19 cellular contexts compared by ENCODE assay signal in the genomic region with DNA sequence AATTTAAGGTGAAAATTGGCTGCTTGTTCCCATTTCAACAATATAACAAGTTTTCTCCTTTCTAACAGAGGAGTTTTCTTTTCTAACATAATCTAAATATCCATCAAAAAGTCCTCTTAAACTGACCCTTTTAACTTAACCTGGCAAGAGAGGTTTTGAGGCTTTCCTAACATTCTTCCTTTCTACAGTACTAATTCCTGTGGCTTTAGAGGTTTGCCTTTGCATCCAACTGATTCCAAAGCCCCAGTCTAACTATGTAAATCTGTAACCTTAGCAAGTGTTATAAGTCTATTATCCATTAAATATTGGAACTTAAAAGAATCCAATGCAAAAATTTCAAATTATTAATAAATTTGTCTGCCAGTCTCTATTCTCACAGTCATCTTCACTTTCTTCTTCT.
DNase-seq lines count a peak whose midpoint lies in the region; ATAC-seq and TF ChIP-seq lines count a peak whose summit lies in the region.
"Had no signal": no experiment of that assay in that cellular context is flagged by ENCODE, and none has a peak within 500 bp of the region (broad histone marks: within the 10 kb centered on the region; RNA-seq: fewer than 3 reads in every experiment).

No MANE protein-coding gene starts in this region.

- H3K18ac ChIP-seq in IMR-90 (ENCODE audit: low read depth, low read length): no peak overlapping the region
- no peak overlapping the region for H3K18ac ChIP-seq in mesenchymal stem cell (ENCODE audit: low read depth in 1 of 2, low read length in 2 of 2)

- H3K9me2 ChIP-seq in Karpas-422 (replicated peaks; ENCODE audit: insufficient read depth, low read length): no peaks in the 10 kb centered on the region

- H4K8ac ChIP-seq in IMR-90 (ENCODE audit: low read depth in 2 of 2, low read length in 2 of 2): no peak overlapping the region
- no peak overlapping the region for H4K8ac ChIP-seq in mesenchymal stem cell (ENCODE audit: low read length)

- dilution Hi-C loops in IMR-90 (cut with HindIII; ENCODE audit: low sequenced_read_pairs, unreplicated experiment): no loop called here

- BruUV-seq in IMR-90 (replicated peaks; lab: Mats Ljungman, UMichigan): no TSS peak

- no peak overlapping the region for H3K4me3 ChIP-seq in AG09309 (ENCODE audit: control insufficient read depth, low read depth, low read length)
- H3K4me3 ChIP-seq in IMR-90 (ENCODE audit: insufficient read depth, low read depth, low read length): no peak overlapping the region
- H3K4me3 ChIP-seq in brain microvascular endothelial cell (ENCODE audit: low read depth, low read length): no peak overlapping the region
- H3K4me3 ChIP-seq in mesenchymal stem cell (ENCODE audit: insufficient read depth in 1 of 2, low read depth in 1 of 2, low read length in 2 of 2): no peak overlapping the region
- no peak overlapping the region for H3K4me3 ChIP-seq in Karpas-422 (ENCODE audit: low read length)
- H3K4me3 ChIP-seq: left ventricle myocardium inferior had no signal

- no peak overlapping the region for H3K56ac ChIP-seq in IMR-90 (ENCODE audit: extremely low read depth, insufficient read depth, low read length)

- H2BK120ac ChIP-seq in IMR-90 (ENCODE audit: low read depth, low read length) (no peak overlapping the region), mesenchymal stem cell (ENCODE audit: low read depth, low read length) (no peak overlapping the region)

- TF ChIP-seq RAD21 in IMR-90 (IDR thresholded peaks at IDR 0.05; ENCODE audit: low read length): no peak

- H2BK12ac ChIP-seq in mesenchymal stem cell (ENCODE audit: low read length in 2 of 2): no peak overlapping the region

- no peaks in the 10 kb centered on the region for H3K27me3 ChIP-seq in IMR-90 (ENCODE audit: control insufficient read depth, insufficient read depth, low read length)
- H3K27me3 ChIP-seq in brain microvascular endothelial cell (replicated peaks): no peaks in the 10 kb centered on the region
- H3K27me3 ChIP-seq in mesenchymal stem cell (ENCODE audit: control insufficient read depth in 1 of 2, insufficient read depth in 1 of 2, low read length in 2 of 2): no peaks in the 10 kb centered on the region
- no peaks in the 10 kb centered on the region for H3K27me3 ChIP-seq in Karpas-422 (ENCODE audit: low read length)

- H4K91ac ChIP-seq in IMR-90 (ENCODE audit: insufficient read depth, low read depth, low read length) (no peak overlapping the region), mesenchymal stem cell (ENCODE audit: low read length) (no peak overlapping the region)

- H3K4me2 ChIP-seq in IMR-90 (ENCODE audit: low read depth, low read length): no peak overlapping the region
- H3K4me2 ChIP-seq in mesenchymal stem cell (ENCODE audit: low read length, poor library complexity, severe bottlenecking): no peak overlapping the region
- no peak overlapping the region for H3K4me2 ChIP-seq in Karpas-422 (ENCODE audit: low read depth, low read length, poor library complexity, severe bottlenecking)

- H2BK5ac ChIP-seq in IMR-90 (ENCODE audit: low read depth, low read length, poor library complexity, severe bottlenecking) (no peak overlapping the region), mesenchymal stem cell (ENCODE audit: low read depth, low read length, poor library complexity, severe bottlenecking) (no peak overlapping the region)

- no peak overlapping the region for H2AK5ac ChIP-seq in IMR-90 (ENCODE audit: low read depth, low read length)
- H2AK5ac ChIP-seq in mesenchymal stem cell (ENCODE audit: low read length, severe bottlenecking): no peak overlapping the region

- H3K79me2 ChIP-seq in Karpas-422 (ENCODE audit: low read length): no peaks in the 10 kb centered on the region
- H3K79me2 ChIP-seq: parathyroid adenoma had no signal

- POLR2A ChIA-PET in IMR-90 (lab: Charles Lee; ENCODE audit: unreplicated experiment): no interaction called here

- TF ChIP-seq CTCF in AG09309 (IDR thresholded peaks at IDR 0.05; ENCODE audit: control insufficient read depth, insufficient read depth, low read depth, low read length, missing control alignments): no peak
- TF ChIP-seq CTCF in IMR-90 (conservative IDR thresholded peaks at IDR 0.05; ENCODE audit: low read depth, low read length): no peak
- TF ChIP-seq CTCF in brain microvascular endothelial cell (IDR thresholded peaks at IDR 0.05; ENCODE audit: low read depth, low read length, missing control alignments): no peak

- no peak overlapping the region for H3K14ac ChIP-seq in IMR-90 (replicated peaks; ENCODE audit: low read depth, low read length)
- H3K14ac ChIP-seq in mesenchymal stem cell (ENCODE audit: low read length in 2 of 2): no peak overlapping the region

- H2AK9ac ChIP-seq in IMR-90 (replicated peaks; ENCODE audit: low read depth, low read length, poor library complexity): no peak overlapping the region

- peak; percentile 24 for DNase-seq in AG09309 (ENCODE audit: low read depth)
- peak; percentile 67 for DNase-seq in IMR-90
- DNase-seq in brain microvascular endothelial cell: peak; percentile 14
- DNase-seq in mesenchymal stem cell: peak; percentile 16
- DNase-seq in Karpas-422: no peak
- no peak for DNase-seq in cardiac septum (ENCODE audit: low spot score)
- no peak for DNase-seq in activated naive CD4-positive, alpha-beta T cell (lab: John Stamatoyannopoulos, UW)
- DNase-seq: activated CD4-positive, alpha-beta T cell treated with anti-CD3 and anti-CD28 coated beads, Interleukin-2, amount 10 ng/mL, durations not matched to agents 24 days and 14 days; AML-193; CD8-positive, alpha-beta T cell; cortex of kidney; immature natural killer cell; KG1; left ventricle myocardium inferior; NCI-H1694 treated with DMSO at 0.1 percent for 48 hours; NCI-H774 had no signal

- intact Hi-C loops in IMR-90 (cut with micrococcal nuclease) (no loop called here), cardiac septum (cut with DNase I) (loop anchor here (10.0 kb wide), 1 partner anchor 46 kb away; no protein-coding TSS in a partner anchor)

- H3K23ac ChIP-seq in IMR-90 (ENCODE audit: low read depth, low read length): no peak overlapping the region
- no peak overlapping the region for H3K23ac ChIP-seq in mesenchymal stem cell (ENCODE audit: low read length in 2 of 2)

- in situ Hi-C loops in IMR-90 (cut with MboI; ENCODE audit: low sequenced_read_pairs): no loop called here
- in situ Hi-C loops in brain microvascular endothelial cell (cut with HindIII; ENCODE audit: low pct_ligation_motif_present, low sequenced_read_pairs): no loop called here

- CTCF ChIA-PET in IMR-90 (lab: Yijun Ruan, JAX): interaction anchor here (0.6 kb wide), 1 partner anchor 11 kb away, joined by 3 read pairs; no protein-coding TSS in a partner anchor

- H3K9me3 ChIP-seq in IMR-90 (ENCODE audit: control insufficient read depth, insufficient read depth, low read length): no peaks in the 10 kb centered on the region; the same call in 1 of the 2 replicates
- H3K9me3 ChIP-seq in mesenchymal stem cell (ENCODE audit: control insufficient read depth, low read length): peaks cover 23% of the 10 kb centered on the region
- no peaks in the 10 kb centered on the region for H3K9me3 ChIP-seq in Karpas-422 (ENCODE audit: low read length)

- H3K9ac ChIP-seq in IMR-90 (ENCODE audit: low read depth, low read length) (no peak overlapping the region), mesenchymal stem cell (ENCODE audit: low read length) (no peak overlapping the region), Karpas-422 (ENCODE audit: low read length) (no peak overlapping the region)
- H3K9ac ChIP-seq: parathyroid adenoma had no signal

- H3K9me1 ChIP-seq in IMR-90 (ENCODE audit: insufficient read depth, low read length): no peaks in the 10 kb centered on the region

- no peak overlapping the region for H2AFZ ChIP-seq in IMR-90 (replicated peaks; ENCODE audit: low read length, poor library complexity)
- no peak overlapping the region for H2AFZ ChIP-seq in mesenchymal stem cell (ENCODE audit: low read depth, low read length)
- no peak overlapping the region for H2AFZ ChIP-seq in Karpas-422 (ENCODE audit: low read length)
- H2AFZ ChIP-seq: parathyroid adenoma had no signal

- no peak overlapping the region for H2BK15ac ChIP-seq in IMR-90 (ENCODE audit: low read depth, low read length)
- no peak overlapping the region for H2BK15ac ChIP-seq in mesenchymal stem cell (ENCODE audit: low read depth, poor library complexity, severe bottlenecking)

- H3K36me3 ChIP-seq in IMR-90 (ENCODE audit: control insufficient read depth, insufficient read depth, low read length) (no peaks in the 10 kb centered on the region), brain microvascular endothelial cell (replicated peaks) (no peaks in the 10 kb centered on the region), mesenchymal stem cell (ENCODE audit: control insufficient read depth in 1 of 2, insufficient read depth in 2 of 2, low read depth in 1 of 2, low read length in 2 of 2) (no peaks in the 10 kb centered on the region), Karpas-422 (ENCODE audit: insufficient read depth, low read length) (no peaks in the 10 kb centered on the region)

- H3K4me1 ChIP-seq in IMR-90 (ENCODE audit: control insufficient read depth, insufficient read depth, low read length) (no peaks in the 10 kb centered on the region), mesenchymal stem cell (ENCODE audit: control insufficient read depth, insufficient read depth, low read depth, low read length) (peaks cover 1% of the 10 kb centered on the region), Karpas-422 (ENCODE audit: low read length) (no peaks in the 10 kb centered on the region)
- H3K4me1 ChIP-seq: left ventricle myocardium inferior, parathyroid adenoma had no signal

- no peak overlapping the region for H4K5ac ChIP-seq in IMR-90 (ENCODE audit: low read depth, low read length)

- TF ChIP-seq POLR2A in IMR-90 (IDR thresholded peaks at IDR 0.05; ENCODE audit: low read depth, low read length): no peak

- H3K27ac ChIP-seq in IMR-90 (ENCODE audit: insufficient read depth, low read length) (no peak overlapping the region), brain microvascular endothelial cell (no peak overlapping the region), mesenchymal stem cell (ENCODE audit: low read length, poor library complexity, severe bottlenecking) (no peak overlapping the region), Karpas-422 (ENCODE audit: low read length) (no peak overlapping the region)
- H3K27ac ChIP-seq: left ventricle myocardium inferior, parathyroid adenoma had no signal

- no peak overlapping the region for H2BK20ac ChIP-seq in IMR-90 (ENCODE audit: low read depth, low read length)

- no peaks in the 10 kb centered on the region for H4K20me1 ChIP-seq in IMR-90 (ENCODE audit: insufficient read depth, low read length)
- H4K20me1 ChIP-seq in Karpas-422 (ENCODE audit: insufficient read depth, low read depth, low read length): no peaks in the 10 kb centered on the region

- H3K79me1 ChIP-seq in IMR-90 (ENCODE audit: low read depth in 1 of 2, low read length in 2 of 2): no peaks in the 10 kb centered on the region
- no peaks in the 10 kb centered on the region for H3K79me1 ChIP-seq in mesenchymal stem cell (replicated peaks; ENCODE audit: low read length, poor library complexity, severe bottlenecking)

- H3K4ac ChIP-seq in IMR-90 (ENCODE audit: low read depth, low read length): no peak overlapping the region
- no peak overlapping the region for H3K4ac ChIP-seq in mesenchymal stem cell (ENCODE audit: low read depth in 1 of 2, low read length in 2 of 2)

- peak; percentile 76 for ATAC-seq in IMR-90 (ENCODE audit: low read depth)
- ATAC-seq in GM21723 (IDR thresholded peaks at IDR 0.05; ENCODE audit: unreplicated experiment): no peak
- ATAC-seq: CD8-positive, alpha-beta T cell; Right ventricle myocardium inferior had no signal

Comparison
In these comparisons a context has a peak if more than half of its experiments do, and no peak if none do; other contexts are left out.
1. DNase-seq: peak in AG09309 (single experiment), IMR-90 (single experiment), brain microvascular endothelial cell (single experiment) and mesenchymal stem cell (single experiment); none in Karpas-422 (single experiment), cardiac septum (single experiment) and activated naive CD4-positive, alpha-beta T cell (0 of 4).